ENCODE assay signal across 12 cellular contexts in the genomic region with DNA sequence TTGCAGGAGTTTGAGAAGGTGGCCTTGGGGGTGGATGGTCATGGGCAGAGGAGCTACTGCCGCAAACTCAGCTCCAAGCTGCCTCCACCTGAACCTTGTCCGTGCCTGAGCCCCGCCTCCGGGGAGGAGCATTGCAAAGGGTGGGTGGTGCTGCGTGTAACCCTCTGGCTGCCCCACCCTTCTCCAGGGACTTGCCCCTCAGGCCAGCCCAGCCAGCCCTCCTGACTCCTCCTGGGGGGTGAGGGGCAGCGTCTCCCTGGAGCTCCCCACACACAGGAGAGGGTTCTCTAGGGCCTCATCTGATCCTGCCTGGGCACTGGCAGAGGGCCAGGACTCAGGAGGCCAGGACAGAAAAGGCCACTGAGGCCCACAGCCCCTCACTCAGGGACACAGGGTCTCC. TPM values are rescaled to one million over a fixed set of nuclear protein-coding genes. Genes with fewer than 3 reads are reported as not detected.
"Had no signal": no experiment of that assay in that cellular context is flagged by ENCODE, and none has a peak within 500 bp of the region (broad histone marks: within the 10 kb centered on the region; RNA-seq: fewer than 3 reads in every experiment).

No MANE protein-coding gene starts in this region.

- H3K36me3 ChIP-seq: adrenal gland, breast epithelium, esophagus squamous epithelium, suprapubic skin, upper lobe of left lung had no signal

- H3K27me3 ChIP-seq: adrenal gland had no signal

- DNase-seq: activated T-cell treated with anti-CD3 and anti-CD28 coated beads for 4 hours; cerebellar nuclear complex; effector memory CD4-positive, alpha-beta T cell; esophagus squamous epithelium; stimulated activated naive CD8-positive, alpha-beta T cell treated with anti-CD3 and anti-CD28 coated beads, Interleukin-15, amount 100 ng/mL, for 72 hours; SW 1271 had no signal

- H3K9me3 ChIP-seq: adrenal gland, breast epithelium, esophagus squamous epithelium, suprapubic skin, upper lobe of left lung had no signal

- H3K4me1 ChIP-seq: adrenal gland, breast epithelium, esophagus squamous epithelium, suprapubic skin, upper lobe of left lung had no signal

- H3K4me3 ChIP-seq: adrenal gland, breast epithelium, esophagus squamous epithelium, skin epidermis, suprapubic skin, upper lobe of left lung had no signal

- H3K27ac ChIP-seq: adrenal gland, breast epithelium, esophagus squamous epithelium, skin epidermis, suprapubic skin, upper lobe of left lung had no signal

RNA-seq across cellular contexts. Expression of gene BRSK2, which starts 12.6 kb away (rescaled TPM):
- total RNA-seq: T-helper 2 cell treated with Interferon-gamma antibody and Interleukin-4, amounts not matched to agents 100 ng/mL and 5 ng/mL, for 36 hours had no signal
